18 cellular contexts compared by ENCODE assay signal in the genomic region with DNA sequence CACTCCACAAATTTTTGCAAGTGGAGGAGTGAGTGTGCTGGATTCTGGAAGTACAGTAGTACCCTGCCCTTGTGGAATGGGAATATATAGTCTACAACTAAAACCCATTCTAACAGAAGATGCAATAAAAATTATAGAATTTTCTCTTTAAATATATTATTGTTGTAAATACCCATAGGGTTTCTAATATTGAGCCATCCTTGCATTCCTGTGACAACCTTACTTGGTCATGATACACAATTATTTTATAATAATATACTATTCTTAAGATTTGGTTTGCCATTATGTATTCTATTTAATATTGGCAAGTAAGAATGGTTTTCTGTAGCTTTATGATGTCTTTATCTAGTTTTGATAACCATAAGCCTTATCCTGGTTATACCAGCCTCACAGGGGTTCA. TPM values are rescaled to one million over a fixed set of nuclear protein-coding genes. Genes with fewer than 3 reads are reported as not detected.
DNase-seq lines count a peak whose midpoint lies in the region; ATAC-seq, FAIRE-seq and TF ChIP-seq lines count a peak whose summit lies in the region.
"Had no signal": no experiment of that assay in that cellular context is flagged by ENCODE, and none has a peak within 500 bp of the region (broad histone marks: within the 10 kb centered on the region; RNA-seq: fewer than 3 reads in every experiment).

No MANE protein-coding gene starts in this region.

- H3K9me3 ChIP-seq in OCI-LY7 (ENCODE audit: low read length) = peaks cover 26% of the 10 kb centered on the region

- ATAC-seq in naive thymus-derived CD8-positive, alpha-beta T cell = no peak
- ATAC-seq: A549 had no signal

- H3K4me1 Mint-ChIP-seq in naive thymus-derived CD8-positive, alpha-beta T cell = no peaks in the 10 kb centered on the region
- H3K4me1 Mint-ChIP-seq: H9 had no signal

- peaks cover 5 to 33% (median 16%) of the 10 kb centered on the region in 9 donors for H3K9me3 Mint-ChIP-seq in naive thymus-derived CD8-positive, alpha-beta T cell

- intact Hi-C loops in OCI-LY7 (cut with micrococcal nuclease; ENCODE audit: unreplicated experiment) = no loop called here

- TF ChIP-seq CTCF in OCI-LY7 (conservative IDR thresholded peaks at IDR 0.05; ENCODE audit: low read length) (no peak), choroid plexus epithelial cell (conservative IDR thresholded peaks at IDR 0.05; ENCODE audit: low read depth, low read length) (no peak)

- H3K4me3 ChIP-seq in OCI-LY7 (ENCODE audit: low read depth, low read length, poor library complexity, severe bottlenecking) = no peak overlapping the region
- H3K4me3 ChIP-seq in choroid plexus epithelial cell (ENCODE audit: low read depth, low read length) = no peak overlapping the region
- H3K4me3 ChIP-seq: A549 had no signal

- POLR2A ChIA-PET in OCI-LY7 (lab: Charles Lee) = interaction anchor here (1.3 to 1.6 kb wide), 2 partner anchors 12 to 18 kb away, joined by 5 to 6 read pairs; no protein-coding TSS in a partner anchor
- POLR2A ChIA-PET in naive thymus-derived CD8-positive, alpha-beta T cell (lab: Charles Lee) = no interaction called here

- H3K4me1 ChIP-seq in OCI-LY7 (ENCODE audit: insufficient read depth, low read length, poor library complexity, severe bottlenecking) = peaks cover 10% of the 10 kb centered on the region

- no peak overlapping the region for H3K27ac Mint-ChIP-seq in naive thymus-derived CD8-positive, alpha-beta T cell
- H3K27ac Mint-ChIP-seq: CD4-positive, alpha-beta T cell; H9 had no signal

- no peak overlapping the region for H3K4me3 Mint-ChIP-seq in naive thymus-derived CD8-positive, alpha-beta T cell
- H3K4me3 Mint-ChIP-seq: CD4-positive, alpha-beta T cell; H9 had no signal

- CTCF ChIA-PET in OCI-LY7 (lab: Charles Lee; ENCODE audit: unreplicated experiment) = no interaction called here

- H2AFZ ChIP-seq in OCI-LY7 (ENCODE audit: low read length) = no peak overlapping the region

- FAIRE-seq in urothelium cell line (lab: Jason Lieb, UNC) = no peak
- FAIRE-seq: A549, H1 had no signal

- H3K4me2 ChIP-seq in OCI-LY7 (ENCODE audit: low read length) = no peak overlapping the region
- H3K4me2 ChIP-seq: A549 had no signal

- no peaks in the 10 kb centered on the region for H3K9me2 ChIP-seq in OCI-LY7 (ENCODE audit: insufficient read depth, low read length)

- no TSS peak for BruUV-seq in OCI-LY7 (replicated peaks; lab: Mats Ljungman, UMichigan)

- DNase-seq in DMS 273 (lab: John Stamatoyannopoulos, UW; ENCODE audit: unreplicated experiment) = peak; percentile 21
- no peak for DNase-seq in DMS 273 treated with DMSO at 0.1 percent for 48 hours (lab: John Stamatoyannopoulos, UW)
- DNase-seq in ELR (ENCODE audit: low read depth) = peak; percentile 18
- DNase-seq in OCI-LY7 (ENCODE audit: low spot score) = peak; percentile 56
- DNase-seq in choroid plexus epithelial cell (ENCODE audit: low read depth) = peak; percentile 15
- DNase-seq in urothelium cell line (ENCODE audit: low spot score) = no peak
- DNase-seq in activated naive CD4-positive, alpha-beta T cell treated with anti-CD3 and anti-CD28 coated beads, Interleukin-2, amount 50 U/mL, for 16 hours = no peak
- no peak for DNase-seq in naive thymus-derived CD8-positive, alpha-beta T cell
- DNase-seq: AML-193; CD4-positive, alpha-beta T cell; DMS79; GF-D8; H9 had no signal

- peaks cover 76% of the 10 kb centered on the region for H3K36me3 ChIP-seq in OCI-LY7 (ENCODE audit: insufficient read depth, low read length)

- H4K20me1 ChIP-seq in OCI-LY7 (ENCODE audit: insufficient read depth, low read length) = no peaks in the 10 kb centered on the region

- peaks cover 0 to 4% (median 0%) of the 10 kb centered on the region in 5 donors for H3K27me3 Mint-ChIP-seq in naive thymus-derived CD8-positive, alpha-beta T cell
- H3K27me3 Mint-ChIP-seq: CD4-positive, alpha-beta T cell had no signal

- peaks cover 0 to 20% (median 11%) of the 10 kb centered on the region in 3 donors for H3K36me3 Mint-ChIP-seq in naive thymus-derived CD8-positive, alpha-beta T cell

- H3K79me2 ChIP-seq in OCI-LY7 (ENCODE audit: insufficient read depth, low read depth, low read length) = peaks cover 37% of the 10 kb centered on the region; the same call in 1 of the 2 replicates

- H3K27ac ChIP-seq in OCI-LY7 (ENCODE audit: low read depth, low read length, poor library complexity, severe bottlenecking) = no peak overlapping the region
- H3K27ac ChIP-seq: 22Rv1, A549, C4-2B, HL-60 had no signal

RNA-seq across cellular contexts. Expression of gene EML6, which starts 52.2 kb away (rescaled TPM):
- 298 and 367 TPM in 2 replicates for total RNA-seq in OCI-LY7 (2014; rRNA removed; shearing (Covaris generic))
- total RNA-seq in OCI-LY7 (2022) = 310 and 338 TPM in 2 replicates
- 1 to 10 TPM; 1.4 to 3.3 TPM for total RNA-seq in naive thymus-derived CD8-positive, alpha-beta T cell
- under 1 TPM in 1 of 3 donors, not detected in 2; 0.03 TPM for polyA plus RNA-seq in naive thymus-derived CD8-positive, alpha-beta T cell

Comparison
In these comparisons a context has a peak if more than half of its experiments do, and no peak if none do; other contexts are left out.
1. DNase-seq: peak in DMS 273 (single experiment), ELR (single experiment), OCI-LY7 (single experiment) and choroid plexus epithelial cell (single experiment); none in DMS 273 treated with DMSO at 0.1 percent for 48 hours (single experiment), urothelium cell line (single experiment), activated naive CD4-positive, alpha-beta T cell treated with anti-CD3 and anti-CD28 coated beads, Interleukin-2, amount 50 U/mL, for 16 hours (single experiment) and naive thymus-derived CD8-positive, alpha-beta T cell (0 of 10).
2. RNA of gene EML6, which starts 52.2 kb away (total RNA-seq): 298 to 367 TPM in OCI-LY7; 1.4 to 3.3 TPM in naive thymus-derived CD8-positive, alpha-beta T cell; every median in the first group is over 10 times any median in the second.